1 cellular context compared by ENCODE assay signal in the genomic region with DNA sequence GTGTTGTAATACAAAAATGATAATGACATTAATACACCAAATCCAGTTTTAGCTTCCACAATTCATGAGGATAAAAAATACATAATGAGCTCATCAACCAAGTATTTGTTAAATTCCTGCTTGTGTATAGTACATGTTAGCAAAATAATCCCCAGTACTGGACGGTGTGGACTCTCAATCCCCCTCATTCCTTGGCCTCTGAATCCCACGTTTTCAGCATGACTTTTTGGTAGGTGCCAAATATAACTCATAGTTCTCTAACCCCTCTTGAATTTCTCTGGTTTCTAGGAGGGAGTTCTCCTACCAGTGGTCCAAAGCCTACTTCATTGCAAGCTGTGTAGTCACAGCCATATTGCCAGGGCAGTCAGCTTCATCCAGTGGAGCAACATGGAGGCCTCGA.
TF ChIP-seq lines count a peak whose summit lies in the region.

No MANE protein-coding gene starts in this region.

TF ChIP-seq in SK-N-SH treated with all-trans-retinoic acid at 6 μM for 48 hours, 23 proteins besides CTCF, POLR2A, EP300 and RAD21 (continued from another document):
- TF ChIP-seq ZFP3 (CRISPR knock-in tag; IDR thresholded peaks at IDR 0.05): no peak
